22 cellular contexts compared by ENCODE assay signal in genomic region chr7:155383756-155384491, GRCh38.
"Had no signal": no experiment of that assay in that cellular context is flagged by ENCODE, and none has a peak within 500 bp of the region (broad histone marks: within the 10 kb centered on the region; RNA-seq: fewer than 3 reads in every experiment).

No MANE protein-coding gene starts in this region.

- H3K4me2 ChIP-seq: SK-N-SH had no signal

- H3K9ac ChIP-seq: SK-N-SH had no signal

- DNase-seq: KBM-7, NCI-H1092, NCI-H1105 treated with DMSO at 0.1 percent for 48 hours, NCI-H1417 treated with DMSO at 0.1 percent for 48 hours, NCI-H146, NCI-H1694 treated with DMSO at 0.1 percent for 48 hours, NCI-H1930, NCI-H2081, NCI-H2107, NCI-H2227 treated with DMSO at 0.1 percent for 48 hours, NCI-H446, NCI-H510A, NCI-H524 treated with DMSO at 0.1 percent for 48 hours, NCI-H69, NCI-H774, SHP77, SK-N-SH, SW 1271 had no signal

- H3K27ac ChIP-seq: HL-60, RWPE1 had no signal

- FAIRE-seq: HTR-8/SVneo, RCC 7860 had no signal

- H3K9me3 ChIP-seq: SK-N-SH had no signal
